ENCODE assay signal across 7 cellular contexts in the genomic region with DNA sequence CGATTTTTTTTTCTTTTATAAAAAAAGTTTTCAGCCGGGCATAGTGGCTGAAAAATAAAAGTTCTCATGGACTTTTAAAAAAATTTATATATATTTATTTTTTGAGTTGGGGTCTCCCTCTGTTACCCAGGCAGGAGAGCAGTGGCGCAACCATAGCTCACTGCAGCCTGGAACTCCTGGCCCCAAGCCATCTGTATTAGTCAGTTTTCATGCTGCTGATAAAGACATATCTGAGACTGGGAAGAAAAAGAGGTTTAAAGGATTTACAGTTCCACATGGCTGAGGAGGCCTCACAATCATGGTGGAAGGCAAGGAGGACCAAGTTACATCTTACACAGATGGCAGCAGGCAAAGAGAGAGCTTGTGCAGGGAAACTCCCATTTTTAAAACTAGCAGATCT. TPM values are rescaled to one million over a fixed set of nuclear protein-coding genes. Genes with fewer than 3 reads are reported as not detected.
DNase-seq lines count a peak whose midpoint lies in the region; TF ChIP-seq lines count a peak whose summit lies in the region.
"Not testable (repeated sequence)": the region's sequence is repeated elsewhere in the genome, so short reads cannot be mapped to it uniquely, and the experiment has no call there.

No MANE protein-coding gene starts in this region.

- not testable (repeated sequence) for H3K27me3 ChIP-seq in fibroblast of lung (ENCODE audit: control insufficient read depth, insufficient read depth, low read length)

- H3K79me2 ChIP-seq in fibroblast of lung (ENCODE audit: control insufficient read depth, insufficient read depth, low read length), result not testable (repeated sequence)

- not testable (repeated sequence) for BruUV-seq in MCF 10A (replicated peaks; lab: Mats Ljungman, UMichigan)

- H3K36me3 Mint-ChIP-seq in MCF 10A (ENCODE audit: insufficient read depth, unreplicated experiment), result not testable (repeated sequence)

- H3K27ac Mint-ChIP-seq in MCF 10A (ENCODE audit: low read depth, unreplicated experiment), result not testable (repeated sequence)

- not testable (repeated sequence) for H3K9ac ChIP-seq in fibroblast of lung (ENCODE audit: insufficient read depth, low read length)

- H3K9me3 ChIP-seq in fibroblast of lung (ENCODE audit: control insufficient read depth, insufficient read depth, low read depth, low read length), result not testable (repeated sequence)

- not testable (repeated sequence) for H3K4me3 ChIP-seq in fibroblast of lung (replicated peaks in 1 of 4; ENCODE audit: control extremely low read depth in 1 of 4, insufficient read depth in 1 of 4, low read depth in 3 of 4, low read length in 4 of 4)

- not testable (repeated sequence) for H3K36me3 ChIP-seq in fibroblast of lung (ENCODE audit: control insufficient read depth, insufficient read depth, low read length)

- not testable (repeated sequence) for H2AFZ ChIP-seq in fibroblast of lung (ENCODE audit: low read length)

- not testable (repeated sequence) for H4K20me1 ChIP-seq in fibroblast of lung (ENCODE audit: control insufficient read depth, extremely low read depth, insufficient read depth, low read length)

- CTCF ChIA-PET in MCF 10A (lab: Yijun Ruan, JAX), result interaction anchor here (0.5 to 1.0 kb wide), 3 partner anchors 20 to 309 kb away, joined by 3 read pairs; no protein-coding TSS in a partner anchor

- not testable (repeated sequence) for H3K4me1 ChIP-seq in fibroblast of lung (ENCODE audit: control insufficient read depth, extremely low read depth, insufficient read depth, low read length)

- POLR2A ChIA-PET in MCF 10A (lab: Yijun Ruan, JAX), result interaction anchor here (0.6 to 0.7 kb wide), 2 partner anchors 17 to 35 kb away, joined by 3 read pairs; no protein-coding TSS in a partner anchor

- not testable (repeated sequence) for H3K9me3 Mint-ChIP-seq in MCF 10A (ENCODE audit: unreplicated experiment)

- H3K27me3 Mint-ChIP-seq in MCF 10A (ENCODE audit: insufficient read depth, unreplicated experiment), result not testable (repeated sequence)

- not testable (repeated sequence) for H3K4me2 ChIP-seq in fibroblast of lung (ENCODE audit: extremely low read depth, insufficient read depth, low read length)

- H3K4me3 Mint-ChIP-seq in MCF 10A (ENCODE audit: unreplicated experiment), result not testable (repeated sequence)

- DNase-seq in EL, result peak; percentile 42
- peak; percentile 36 to 37 for DNase-seq in Kasumi-1 (lab: John Stamatoyannopoulos, UW)
- DNase-seq in RKO (ENCODE audit: low spot score), result peak; percentile 15
- DNase-seq in amniotic epithelial cell (ENCODE audit: low read depth), result peak; percentile 82
- DNase-seq in MCF 10A (ENCODE audit: unreplicated experiment), result peak; percentile 43
- DNase-seq in fibroblast of lung (ENCODE audit: low read depth in 2 of 2), result peak; percentile 23 to 45
- DNase-seq in iris pigment epithelial cell (ENCODE audit: low read depth), result peak; percentile 71

- H3K4me1 Mint-ChIP-seq in MCF 10A (ENCODE audit: insufficient read depth, unreplicated experiment), result not testable (repeated sequence)

- not testable (repeated sequence) for H3K27ac ChIP-seq in fibroblast of lung (ENCODE audit: insufficient read depth, low read length)

- intact Hi-C loops in MCF 10A (cut with micrococcal nuclease), result not testable (repeated sequence)

- TF ChIP-seq CTCF in MCF 10A (IDR thresholded peaks at IDR 0.05; ENCODE audit: unreplicated experiment); fibroblast of lung (conservative IDR thresholded peaks at IDR 0.05 in 1 of 2, IDR thresholded peaks at IDR 0.05 in 1 of 2; ENCODE audit: low read depth in 1 of 2, low read length in 2 of 2): not testable (repeated sequence)

RNA-seq across cellular contexts. Expression of a gene that starts 37.1 kb away (rescaled TPM):
- 42.7 and 45.2 TPM in 2 replicates for total RNA-seq in MCF 10A (2022)
- 45.7 and 50.4 TPM in 2 replicates for total RNA-seq in fibroblast of lung
- 22.0 and 24.6 TPM in 2 replicates for polyA plus RNA-seq in fibroblast of lung
- polyA plus RNA-seq in fibroblast of lung (2012), result 22.5 and 23.4 TPM in 2 replicates
- 9.3 and 14.2 TPM in 2 replicates for polyA minus RNA-seq in fibroblast of lung (ENCODE audit: low replicate concordance)

Comparison
In these comparisons a context has a peak if more than half of its experiments do, and no peak if none do; other contexts are left out.
1. DNase-seq: peak in every context shown above with its lines; median percentile 82 in amniotic epithelial cell; 71 in iris pigment epithelial cell; 43 in MCF 10A; 42 in EL; 36 in Kasumi-1; 34 in fibroblast of lung; 15 in RKO.